Comparison of ENCODE assay signal across 10 cellular contexts in genomic region chr3:42052867-42053351, GRCh38. TPM values are rescaled to one million over a fixed set of nuclear protein-coding genes. Genes with fewer than 3 reads are reported as not detected.
DNase-seq lines count a peak whose midpoint lies in the region; ATAC-seq, FAIRE-seq and TF ChIP-seq lines count a peak whose summit lies in the region.
"Had no signal": no experiment of that assay in that cellular context is flagged by ENCODE, and none has a peak within 500 bp of the region (broad histone marks: within the 10 kb centered on the region; RNA-seq: fewer than 3 reads in every experiment).

No MANE protein-coding gene starts in this region.

- H3K9me3 Mint-ChIP-seq in activated CD4-positive, alpha-beta T cell treated with anti-CD3 and anti-CD28 coated beads, Interleukin-2, amount 10 ng/mL, durations not matched to agents 7 days and 5 days = peaks cover 2% of the 10 kb centered on the region

- TF ChIP-seq CTCF in A549 (IDR thresholded peaks at IDR 0.05) (no peak), left ventricle myocardium inferior (IDR thresholded peaks at IDR 0.05; ENCODE audit: borderline replicate concordance) (peak; percentile 22)

- H3K27ac Mint-ChIP-seq in activated CD4-positive, alpha-beta T cell treated with anti-CD3 and anti-CD28 coated beads, Interleukin-2, amount 10 ng/mL, durations not matched to agents 7 days and 5 days = no peak overlapping the region

- CTCF ChIA-PET in A549 (lab: Yijun Ruan, JAX) = interaction anchor here (0.6 kb wide), 1 partner anchor 47 kb away, joined by 3 read pairs; no protein-coding TSS in a partner anchor
- CTCF ChIA-PET in activated CD4-positive, alpha-beta T cell treated with anti-CD3 and anti-CD28 coated beads, Interleukin-2, amount 10 ng/mL, durations not matched to agents 7 days and 5 days (lab: Charles Lee) = interaction anchor here (0.5 to 1.7 kb wide), 3 partner anchors 12 to 335 kb away, joined by 3 read pairs; no protein-coding TSS in a partner anchor

- TF ChIP-seq POLR2A in A549 (IDR thresholded peaks at IDR 0.05; ENCODE audit: low read length) = no peak

- no peak overlapping the region for H3K4me3 ChIP-seq in A549
- H3K4me3 ChIP-seq in left ventricle myocardium inferior = peak overlapping the region; percentile 11

- H3K4me2 ChIP-seq in A549 = peak overlapping the region; percentile 39; the same call in 1 of the 3 replicates

- no peak for TF ChIP-seq RAD21 in A549 (conservative IDR thresholded peaks at IDR 0.05 in 1 of 2, IDR thresholded peaks at IDR 0.05 in 1 of 2)

- H3K4me1 ChIP-seq in A549 (peaks cover 28% of the 10 kb centered on the region), left ventricle myocardium inferior (peaks cover 97% of the 10 kb centered on the region)
- H3K4me1 ChIP-seq: BE2C had no signal

- H3K27ac ChIP-seq in A549 (peak overlapping the region in 1 of 2 experiments; percentile 54; a peak in 2 of 6 replicates), left ventricle myocardium inferior (replicated peaks) (peak overlapping the region; percentile 94)

- H3K27me3 Mint-ChIP-seq in activated CD4-positive, alpha-beta T cell treated with anti-CD3 and anti-CD28 coated beads, Interleukin-2, amount 10 ng/mL, durations not matched to agents 7 days and 5 days = no peaks in the 10 kb centered on the region

- no peak for TF ChIP-seq EP300 in A549 (IDR thresholded peaks at IDR 0.05)

- H3K4me3 Mint-ChIP-seq in activated CD4-positive, alpha-beta T cell treated with anti-CD3 and anti-CD28 coated beads, Interleukin-2, amount 10 ng/mL, durations not matched to agents 7 days and 5 days = no peak overlapping the region

- DNase-seq in A549 (ENCODE audit: low read depth in 1 of 2, low spot score in 1 of 2) (no peak), amniotic epithelial cell (ENCODE audit: low read depth) (peak; percentile 13), left ventricle myocardium inferior (no peak), occipital lobe (lab: John Stamatoyannopoulos, UW) (peak; percentile 45), NCI-H226 (no peak), DMS53 treated with DMSO at 0.1 percent for 48 hours (lab: John Stamatoyannopoulos, UW; ENCODE audit: unreplicated experiment) (no peak), HuH-7.5 (ENCODE audit: low spot score) (no peak)
- DNase-seq in activated CD4-positive, alpha-beta T cell treated with anti-CD3 and anti-CD28 coated beads, Interleukin-2, amount 10 ng/mL, durations not matched to agents 7 days and 5 days = no peak
- DNase-seq: BE2C, NCI-H2081 treated with DMSO at 0.1 percent for 48 hours had no signal

- no peaks in the 10 kb centered on the region for H3K27me3 ChIP-seq in left ventricle myocardium inferior (ENCODE audit: low read depth)
- H3K27me3 ChIP-seq: BE2C had no signal

- H3K4me1 Mint-ChIP-seq in activated CD4-positive, alpha-beta T cell treated with anti-CD3 and anti-CD28 coated beads, Interleukin-2, amount 10 ng/mL, durations not matched to agents 7 days and 5 days = peaks cover 15% of the 10 kb centered on the region

- intact Hi-C loops in left ventricle myocardium inferior (cut with micrococcal nuclease) = no loop called here

- WGBS in A549 (ENCODE audit: missing lambda C conversion rate) = 60% methylated on average over 7 of the region's 7 CpGs

- ATAC-seq in A549 = peak; percentile 17 to 23; a peak in 1 of 6 replicates

- H3K9me3 ChIP-seq in A549 (no peaks in the 10 kb centered on the region), left ventricle myocardium inferior (replicated peaks) (no peaks in the 10 kb centered on the region)
- H3K9me3 ChIP-seq: BE2C had no signal

- no peak for FAIRE-seq in A549 (lab: Jason Lieb, UNC)

- POLR2A ChIA-PET in A549 (lab: Yijun Ruan, JAX) = no interaction called here
- POLR2A ChIA-PET in activated CD4-positive, alpha-beta T cell treated with anti-CD3 and anti-CD28 coated beads, Interleukin-2, amount 10 ng/mL, durations not matched to agents 7 days and 5 days (lab: Charles Lee) = no interaction called here

- H3K36me3 ChIP-seq in left ventricle myocardium inferior = no peaks in the 10 kb centered on the region
- H3K36me3 ChIP-seq: BE2C had no signal

- H3K36me3 Mint-ChIP-seq in activated CD4-positive, alpha-beta T cell treated with anti-CD3 and anti-CD28 coated beads, Interleukin-2, amount 10 ng/mL, durations not matched to agents 7 days and 5 days (ENCODE audit: low read depth) = no peaks in the 10 kb centered on the region

TF ChIP-seq in A549, 52 proteins besides CTCF, POLR2A, EP300 and RAD21:
- TF ChIP-seq MAZ (IDR thresholded peaks at IDR 0.05; ENCODE audit: borderline replicate concordance, low read depth, low read length) (no peak), HES2 (IDR thresholded peaks at IDR 0.05) (no peak), KDM5A (IDR thresholded peaks at IDR 0.05) (no peak), CBX8 (IDR thresholded peaks at IDR 0.05) (no peak), PBX3 (IDR thresholded peaks at IDR 0.05) (no peak), NPAS2 (CRISPR knock-in tag; IDR thresholded peaks at IDR 0.05; ENCODE audit: borderline replicate concordance) (no peak)

RNA-seq across cellular contexts. Expression of gene TRAK1, which starts 38.2 kb away (rescaled TPM):
- polyA plus RNA-seq in A549 (2011; rRNA removed) (22.3 and 24.5 TPM in 2 replicates), A549 (2017; fragmentation: RNase III; extraction: RNeasy Plus Mini Kit Qiagen cat#74134 plus additional on column Dnase treatment) (10.3 to 12.9 TPM (median 12.2 TPM) in 3 replicates)
- polyA plus RNA-seq in A549 (2012; cell fraction: cytosol; rRNA removed) = 10.9 and 11.9 TPM in 2 replicates
- polyA plus RNA-seq in A549 (2012; cell fraction: nucleus; rRNA removed) = 14.7 and 15.0 TPM in 2 replicates
- polyA minus RNA-seq in A549 (2011; rRNA and poly(A)+ RNA removed) = 31.7 and 35.0 TPM in 2 replicates
- total RNA-seq in left ventricle myocardium inferior (264 TPM), occipital lobe (46.3 TPM)
- total RNA-seq in activated CD4-positive, alpha-beta T cell treated with anti-CD3 and anti-CD28 coated beads, Interleukin-2, amount 10 ng/mL, durations not matched to agents 7 days and 5 days = 10 to 100 TPM; 23.7 to 24.1 TPM

Comparison
In these comparisons a context has a peak if more than half of its experiments do, and no peak if none do; other contexts are left out.
1. DNase-seq: peak in amniotic epithelial cell (single experiment) and occipital lobe (single experiment); none in A549 (0 of 2), left ventricle myocardium inferior (single experiment), activated CD4-positive, alpha-beta T cell treated with anti-CD3 and anti-CD28 coated beads, Interleukin-2, amount 10 ng/mL, durations not matched to agents 7 days and 5 days (single experiment), NCI-H226 (single experiment), DMS53 treated with DMSO at 0.1 percent for 48 hours (single experiment) and HuH-7.5 (single experiment).